Comparison of ENCODE assay signal across 4 cellular contexts in genomic region chrX:43514820-43515219, GRCh38.
"Had no signal": no experiment of that assay in that cellular context is flagged by ENCODE, and none has a peak within 500 bp of the region (broad histone marks: within the 10 kb centered on the region; RNA-seq: fewer than 3 reads in every experiment).

No MANE protein-coding gene starts in this region.

- H3K4me1 Mint-ChIP-seq: GM23338, H9 had no signal

- H3K4me3 ChIP-seq: GM23338 had no signal

- H3K4me3 Mint-ChIP-seq: GM23338, H9 had no signal

- H3K9me3 Mint-ChIP-seq: GM23338 had no signal

- DNase-seq: H9, HCEC 1CT, IMR-90 had no signal

- ATAC-seq: GM23338 had no signal

- H3K27ac Mint-ChIP-seq: GM23338, H9 had no signal
